In genomic region chr4:13081830-13082229, GRCh38 we compare ENCODE assay signal across 1 cellular context.
TF ChIP-seq lines count a peak whose summit lies in the region.

No MANE protein-coding gene starts in this region.

TF ChIP-seq in HepG2, 621 proteins besides CTCF, POLR2A, EP300 and RAD21 (continued from another document):
- no peak for TF ChIP-seq FOXO4 (CRISPR knock-in tag; conservative IDR thresholded peaks at IDR 0.05)
